In genomic region chrX:38806054-38806389, GRCh38 we compare ENCODE assay signal across 8 cellular contexts. TPM values are rescaled to one million over a fixed set of nuclear protein-coding genes. Genes with fewer than 3 reads are reported as not detected.
A peak's percentile ranks its signal among the peaks of the same experiment; 100 is the strongest.
DNase-seq lines count a peak whose midpoint lies in the region; ATAC-seq and TF ChIP-seq lines count a peak whose summit lies in the region.

No MANE protein-coding gene starts in this region.

- H3K27ac ChIP-seq in spleen: peak overlapping the region in 7 of 8 donors; percentile 85 to 94 (median 91)

- H3K4me3 ChIP-seq in spleen: peak overlapping the region; percentile 31 to 78 (median 58)

- no peaks in the 10 kb centered on the region for H3K36me3 ChIP-seq in spleen

- H3K27me3 Mint-ChIP-seq in activated CD4-positive, alpha-beta memory T cell treated with anti-CD3 and anti-CD28 coated beads, Interleukin-2, amount 10 ng/mL, durations not matched to agents 7 days and 5 days: no peaks in the 10 kb centered on the region

- 0 to 35% (median 1%) methylated on average over 10 of the region's 10 CpGs for WGBS in spleen, 5 donors

- peaks cover 29% of the 10 kb centered on the region for H3K4me1 Mint-ChIP-seq in activated CD4-positive, alpha-beta memory T cell treated with anti-CD3 and anti-CD28 coated beads, Interleukin-2, amount 10 ng/mL, durations not matched to agents 7 days and 5 days

- TF ChIP-seq CTCF in spleen (IDR thresholded peaks at IDR 0.05 in 8 of 11, conservative IDR thresholded peaks at IDR 0.05 in 3 of 11): no peak

- H3K9me3 Mint-ChIP-seq in activated CD4-positive, alpha-beta memory T cell treated with anti-CD3 and anti-CD28 coated beads, Interleukin-2, amount 10 ng/mL, durations not matched to agents 7 days and 5 days: no peaks in the 10 kb centered on the region

- no peaks in the 10 kb centered on the region for H3K9me3 ChIP-seq in spleen

- H3K27me3 ChIP-seq in spleen (replicated peaks in 1 of 7): peaks cover 0 to 23% (median 0%) of the 10 kb centered on the region in 7 donors

- TF ChIP-seq POLR2A in spleen (IDR thresholded peaks at IDR 0.05): no peak

- H3K27ac Mint-ChIP-seq in activated CD4-positive, alpha-beta memory T cell treated with anti-CD3 and anti-CD28 coated beads, Interleukin-2, amount 10 ng/mL, durations not matched to agents 7 days and 5 days: peak overlapping the region; percentile 95

- peak; percentile 3 for ATAC-seq in HG02798 (IDR thresholded peaks at IDR 0.05; ENCODE audit: poor library complexity, unreplicated experiment)
- no peak for ATAC-seq in left ventricle myocardium superior
- ATAC-seq in GM19397 (IDR thresholded peaks at IDR 0.05; ENCODE audit: unreplicated experiment): no peak

- intact Hi-C loops in left ventricle myocardium superior (cut with micrococcal nuclease): loop anchor here (10.0 kb wide), 1 partner anchor 179 kb away; no protein-coding TSS in a partner anchor
- intact Hi-C loops in spleen (cut with DNase I; ENCODE audit: low total_unique reads): no loop called here

- CTCF ChIA-PET in activated CD4-positive, alpha-beta memory T cell treated with anti-CD3 and anti-CD28 coated beads, Interleukin-2, amount 10 ng/mL, durations not matched to agents 7 days and 5 days (lab: Charles Lee): no interaction called here

- peak; percentile 45 for DNase-seq in COR-L47 (lab: John Stamatoyannopoulos, UW)
- no peak for DNase-seq in activated CD4-positive, alpha-beta memory T cell treated with anti-CD3 and anti-CD28 coated beads, Interleukin-2, amount 10 ng/mL, durations not matched to agents 7 days and 5 days
- peak; percentile 20 for DNase-seq in left ventricle myocardium superior
- DNase-seq in spleen: no peak
- DNase-seq in activated CD8-positive, alpha-beta memory T cell treated with anti-CD3 and anti-CD28 coated beads, Interleukin-2, amount 50 U/mL, for 48 hours: no peak
- DNase-seq in DMS79 (lab: John Stamatoyannopoulos, UW): no peak

- POLR2A ChIA-PET in activated CD4-positive, alpha-beta memory T cell treated with anti-CD3 and anti-CD28 coated beads, Interleukin-2, amount 10 ng/mL, durations not matched to agents 7 days and 5 days (lab: Charles Lee): interaction anchor here (0.9 to 2.4 kb wide), 3 partner anchors 11 to 1301 kb away, joined by 3 to 13 read pairs (median 4); no protein-coding TSS in a partner anchor

- H3K4me3 Mint-ChIP-seq in activated CD4-positive, alpha-beta memory T cell treated with anti-CD3 and anti-CD28 coated beads, Interleukin-2, amount 10 ng/mL, durations not matched to agents 7 days and 5 days: peak overlapping the region; percentile 87

- peaks cover 46% of the 10 kb centered on the region for H3K36me3 Mint-ChIP-seq in activated CD4-positive, alpha-beta memory T cell treated with anti-CD3 and anti-CD28 coated beads, Interleukin-2, amount 10 ng/mL, durations not matched to agents 7 days and 5 days (ENCODE audit: low read depth)

- peaks cover 2 to 60% (median 27%) of the 10 kb centered on the region in 6 donors for H3K4me1 ChIP-seq in spleen

RNA-seq across cellular contexts. Expression of gene MID1IP1, which starts 4.8 kb away (rescaled TPM):
- 10 to 100 TPM; 75.7 to 76.4 TPM for total RNA-seq in activated CD4-positive, alpha-beta memory T cell treated with anti-CD3 and anti-CD28 coated beads, Interleukin-2, amount 10 ng/mL, durations not matched to agents 7 days and 5 days
- total RNA-seq in left ventricle myocardium superior: 50.9 TPM
- total RNA-seq in spleen: 10 to 100 TPM; 14.3 to 24.4 (median 19.4) TPM
- polyA plus RNA-seq in spleen: 10 to 100 TPM in 2 of 3 donors, 1 to 10 TPM in 1; 8.6 to 16.2 (median 14.8) TPM

Comparison
In these comparisons a context has a peak if more than half of its experiments do, and no peak if none do; other contexts are left out.
1. DNase-seq: peak in COR-L47 (single experiment) and left ventricle myocardium superior (single experiment); none in activated CD4-positive, alpha-beta memory T cell treated with anti-CD3 and anti-CD28 coated beads, Interleukin-2, amount 10 ng/mL, durations not matched to agents 7 days and 5 days (single experiment), spleen (single experiment), activated CD8-positive, alpha-beta memory T cell treated with anti-CD3 and anti-CD28 coated beads, Interleukin-2, amount 50 U/mL, for 48 hours (single experiment) and DMS79 (single experiment).